Comparison of ENCODE assay signal across 15 cellular contexts in genomic region chr2:40401896-40402295, GRCh38. TPM values are rescaled to one million over a fixed set of nuclear protein-coding genes. Genes with fewer than 3 reads are reported as not detected.
DNase-seq lines count a peak whose midpoint lies in the region; ATAC-seq and TF ChIP-seq lines count a peak whose summit lies in the region.
"Had no signal": no experiment of that assay in that cellular context is flagged by ENCODE, and none has a peak within 500 bp of the region (broad histone marks: within the 10 kb centered on the region; RNA-seq: fewer than 3 reads in every experiment).

No MANE protein-coding gene starts in this region.

- intact Hi-C loops in adrenal gland (cut with DNase I) = no loop called here

- H2BK12ac ChIP-seq in mesenchymal stem cell (ENCODE audit: low read length in 2 of 2) = no peak overlapping the region

- H3K4me3 ChIP-seq in astrocyte of the spinal cord (ENCODE audit: low read depth, low read length) (no peak overlapping the region), mesenchymal stem cell (ENCODE audit: insufficient read depth in 1 of 2, low read depth in 1 of 2, low read length in 2 of 2) (peak overlapping the region in 1 of 2 experiments; percentile 24), adrenal gland (no peak overlapping the region)
- H3K4me3 ChIP-seq in CD8-positive, alpha-beta memory T cell (ENCODE audit: low read length) = no peak overlapping the region
- H3K4me3 ChIP-seq: ascending aorta, heart right ventricle had no signal

- POLR2A ChIA-PET in CD8-positive, alpha-beta memory T cell (lab: Charles Lee) = no interaction called here

- H3K4me1 Mint-ChIP-seq in CD8-positive, alpha-beta memory T cell = no peaks in the 10 kb centered on the region
- H3K4me1 Mint-ChIP-seq: stimulated activated naive B cell treated with anti-CD40 and anti-IgM and Interleukin-4, amounts not matched to agents 10 μg/mL and 1 μg/mL and 100 μg/mL, for 72 hours had no signal

- H2AFZ ChIP-seq in mesenchymal stem cell (ENCODE audit: low read depth, low read length) = no peak overlapping the region

- H3K4me2 ChIP-seq in mesenchymal stem cell (ENCODE audit: low read length, poor library complexity, severe bottlenecking) = no peak overlapping the region

- no peak overlapping the region for H3K18ac ChIP-seq in mesenchymal stem cell (ENCODE audit: low read depth in 1 of 2, low read length in 2 of 2)

- DNase-seq in Daoy (ENCODE audit: low read depth) = peak; percentile 90
- DNase-seq in M059J (ENCODE audit: low read depth) = peak; percentile 96
- peak; percentile 88 for DNase-seq in astrocyte of the spinal cord (ENCODE audit: low read depth, low spot score)
- peak; percentile 85 for DNase-seq in mesenchymal stem cell
- DNase-seq in adrenal gland = no peak
- DNase-seq in left lobe of liver (ENCODE audit: low spot score) = no peak
- DNase-seq in CD8-positive, alpha-beta memory T cell = no peak
- DNase-seq: activated CD4-positive, alpha-beta T cell treated with anti-CD3 and anti-CD28 coated beads, Interleukin-2, amount 50 U/mL, for 48 hours; heart right ventricle; NCI-H2029; SHP77 treated with DMSO at 0.1 percent for 48 hours; stimulated activated CD4-positive, alpha-beta T cell treated with anti-CD3 and anti-CD28 coated beads, Interleukin-12 subunit alpha, Interleukin-12 subunit beta, amount 100 ng/mL, for 4 hours; stimulated activated naive B cell treated with anti-CD40 and anti-IgM and Interleukin-4, amounts not matched to agents 10 μg/mL and 1 μg/mL and 100 μg/mL, for 72 hours had no signal

- H2BK15ac ChIP-seq in mesenchymal stem cell (ENCODE audit: low read depth, poor library complexity, severe bottlenecking) = no peak overlapping the region

- H2AK5ac ChIP-seq in mesenchymal stem cell (ENCODE audit: low read length, severe bottlenecking) = no peak overlapping the region

- no peak overlapping the region for H3K4me3 Mint-ChIP-seq in CD8-positive, alpha-beta memory T cell
- H3K4me3 Mint-ChIP-seq: stimulated activated naive B cell treated with anti-CD40 and anti-IgM and Interleukin-4, amounts not matched to agents 10 μg/mL and 1 μg/mL and 100 μg/mL, for 72 hours had no signal

- CTCF ChIA-PET in CD8-positive, alpha-beta memory T cell (lab: Charles Lee) = no interaction called here

- H3K79me1 ChIP-seq in mesenchymal stem cell (replicated peaks; ENCODE audit: low read length, poor library complexity, severe bottlenecking) = peaks cover 12% of the 10 kb centered on the region

- in situ Hi-C loops in astrocyte of the spinal cord (cut with HindIII; ENCODE audit: low sequenced_read_pairs) = no loop called here

- no peak overlapping the region for H2BK5ac ChIP-seq in mesenchymal stem cell (ENCODE audit: low read depth, low read length, poor library complexity, severe bottlenecking)

- H3K9ac ChIP-seq in mesenchymal stem cell (ENCODE audit: low read length) = peak overlapping the region; percentile 47

- H3K27me3 Mint-ChIP-seq in CD8-positive, alpha-beta memory T cell = no peaks in the 10 kb centered on the region
- H3K27me3 Mint-ChIP-seq: stimulated activated naive B cell treated with anti-CD40 and anti-IgM and Interleukin-4, amounts not matched to agents 10 μg/mL and 1 μg/mL and 100 μg/mL, for 72 hours had no signal

- no peak overlapping the region for H4K91ac ChIP-seq in mesenchymal stem cell (ENCODE audit: low read length)

- WGBS in mesenchymal stem cell = 5% methylated on average over 2 of the region's 3 CpGs
- WGBS in adrenal gland, 4 donors = 89 to 98% (median 94%) methylated on average over 3 of the region's 3 CpGs

- no peaks in the 10 kb centered on the region for H3K9me3 ChIP-seq in mesenchymal stem cell (ENCODE audit: control insufficient read depth, low read length)
- H3K9me3 ChIP-seq in adrenal gland (replicated peaks in 1 of 3) = no peaks in the 10 kb centered on the region
- no peaks in the 10 kb centered on the region for H3K9me3 ChIP-seq in CD8-positive, alpha-beta memory T cell (ENCODE audit: low read length)
- H3K9me3 ChIP-seq: ascending aorta, heart right ventricle had no signal

- no peak overlapping the region for H3K14ac ChIP-seq in mesenchymal stem cell (ENCODE audit: low read length in 2 of 2)

- H3K9me3 Mint-ChIP-seq in CD8-positive, alpha-beta memory T cell = peaks cover 0 to 8% (median 2%) of the 10 kb centered on the region in 5 donors
- H3K9me3 Mint-ChIP-seq: stimulated activated naive B cell treated with anti-CD40 and anti-IgM and Interleukin-4, amounts not matched to agents 10 μg/mL and 1 μg/mL and 100 μg/mL, for 72 hours had no signal

- no peak overlapping the region for H3K4ac ChIP-seq in mesenchymal stem cell (ENCODE audit: low read depth in 1 of 2, low read length in 2 of 2)

- ATAC-seq in left lobe of liver = no peak
- no peak for ATAC-seq in GM21381 (IDR thresholded peaks at IDR 0.05; ENCODE audit: unreplicated experiment)
- ATAC-seq: heart right ventricle; stimulated activated naive B cell treated with anti-CD40 and anti-IgM and Interleukin-4, amounts not matched to agents 10 μg/mL and 1 μg/mL and 100 μg/mL, for 72 hours had no signal

- TF ChIP-seq CTCF in astrocyte of the spinal cord (IDR thresholded peaks at IDR 0.05; ENCODE audit: low read depth, low read length) (no peak), adrenal gland (IDR thresholded peaks at IDR 0.05) (no peak)

- peaks cover 0 to 2% (median 0%) of the 10 kb centered on the region in 3 donors for H3K36me3 Mint-ChIP-seq in CD8-positive, alpha-beta memory T cell
- H3K36me3 Mint-ChIP-seq: stimulated activated naive B cell treated with anti-CD40 and anti-IgM and Interleukin-4, amounts not matched to agents 10 μg/mL and 1 μg/mL and 100 μg/mL, for 72 hours had no signal

- peaks cover 3% of the 10 kb centered on the region for H3K4me1 ChIP-seq in mesenchymal stem cell (ENCODE audit: control insufficient read depth, insufficient read depth, low read depth, low read length)
- peaks cover 0 to 5% of the 10 kb centered on the region in 2 donors for H3K4me1 ChIP-seq in adrenal gland (replicated peaks in 1 of 2)
- H3K4me1 ChIP-seq in CD8-positive, alpha-beta memory T cell (ENCODE audit: insufficient read depth, low read length) = no peaks in the 10 kb centered on the region

- H3K23ac ChIP-seq in mesenchymal stem cell (ENCODE audit: low read length in 2 of 2) = no peak overlapping the region

- no peak overlapping the region for H4K8ac ChIP-seq in mesenchymal stem cell (ENCODE audit: low read length)

- H2BK120ac ChIP-seq in mesenchymal stem cell (ENCODE audit: low read depth, low read length) = no peak overlapping the region

- TF ChIP-seq POLR2A in adrenal gland (IDR thresholded peaks at IDR 0.05) = no peak

- H3K36me3 ChIP-seq in mesenchymal stem cell (ENCODE audit: control insufficient read depth in 1 of 2, insufficient read depth in 2 of 2, low read depth in 1 of 2, low read length in 2 of 2) = no peaks in the 10 kb centered on the region
- no peaks in the 10 kb centered on the region for H3K36me3 ChIP-seq in adrenal gland (replicated peaks in 1 of 2)
- no peaks in the 10 kb centered on the region for H3K36me3 ChIP-seq in CD8-positive, alpha-beta memory T cell (ENCODE audit: insufficient read depth, low read length)
- H3K36me3 ChIP-seq: ascending aorta, heart right ventricle had no signal

- H3K27ac ChIP-seq in mesenchymal stem cell (ENCODE audit: low read length, poor library complexity, severe bottlenecking) (peak overlapping the region; percentile 22), adrenal gland (no peak overlapping the region)
- no peak overlapping the region for H3K27ac ChIP-seq in CD8-positive, alpha-beta memory T cell (ENCODE audit: low read depth, low read length)
- H3K27ac ChIP-seq: ascending aorta had no signal

- H3K27me3 ChIP-seq in mesenchymal stem cell (ENCODE audit: control insufficient read depth in 1 of 2, insufficient read depth in 1 of 2, low read length in 2 of 2) (no peaks in the 10 kb centered on the region), adrenal gland (no peaks in the 10 kb centered on the region)
- no peaks in the 10 kb centered on the region for H3K27me3 ChIP-seq in CD8-positive, alpha-beta memory T cell (ENCODE audit: insufficient read depth, low read length, poor library complexity, severe bottlenecking)
- H3K27me3 ChIP-seq: ascending aorta, heart right ventricle had no signal

- no peak overlapping the region for H3K27ac Mint-ChIP-seq in CD8-positive, alpha-beta memory T cell
- H3K27ac Mint-ChIP-seq: stimulated activated naive B cell treated with anti-CD40 and anti-IgM and Interleukin-4, amounts not matched to agents 10 μg/mL and 1 μg/mL and 100 μg/mL, for 72 hours had no signal

RNA-seq across cellular contexts. Expression of gene SLC8A1, which starts 50.0 kb away (rescaled TPM):
- total RNA-seq in Daoy (2014; rRNA removed; shearing (Covaris generic)) = 5.3 and 9.0 TPM in 2 replicates
- 0.91 and 1.9 TPM in 2 replicates for total RNA-seq in M059J (2014; rRNA removed; shearing (Covaris generic))
- polyA plus RNA-seq in mesenchymal stem cell (2013, experiment 1 of 2) = 0.93 TPM
- polyA plus RNA-seq in mesenchymal stem cell (2013, experiment 2 of 2) = 1.2 TPM
- total RNA-seq in adrenal gland (10 to 100 TPM in 7 of 8 donors, 1 to 10 TPM in 1; 9.3 to 31.2 (median 20.8) TPM), left lobe of liver (6.0 TPM)
- polyA plus RNA-seq in adrenal gland = 1 to 10 TPM in 2 of 3 donors, under 1 TPM in 1; 0.54 to 4.7 (median 1.8) TPM
- total RNA-seq in CD8-positive, alpha-beta memory T cell = under 1 TPM; 0.15 to 0.22 TPM
- not detected for polyA plus RNA-seq in CD8-positive, alpha-beta memory T cell

Comparison
In these comparisons a context has a peak if more than half of its experiments do, and no peak if none do; other contexts are left out.
1. DNase-seq: peak in Daoy (single experiment), M059J (single experiment), astrocyte of the spinal cord (single experiment) and mesenchymal stem cell (single experiment); none in adrenal gland (0 of 7), left lobe of liver (single experiment) and CD8-positive, alpha-beta memory T cell (0 of 5).